ENCODE assay signal across 10 cellular contexts in the genomic region with DNA sequence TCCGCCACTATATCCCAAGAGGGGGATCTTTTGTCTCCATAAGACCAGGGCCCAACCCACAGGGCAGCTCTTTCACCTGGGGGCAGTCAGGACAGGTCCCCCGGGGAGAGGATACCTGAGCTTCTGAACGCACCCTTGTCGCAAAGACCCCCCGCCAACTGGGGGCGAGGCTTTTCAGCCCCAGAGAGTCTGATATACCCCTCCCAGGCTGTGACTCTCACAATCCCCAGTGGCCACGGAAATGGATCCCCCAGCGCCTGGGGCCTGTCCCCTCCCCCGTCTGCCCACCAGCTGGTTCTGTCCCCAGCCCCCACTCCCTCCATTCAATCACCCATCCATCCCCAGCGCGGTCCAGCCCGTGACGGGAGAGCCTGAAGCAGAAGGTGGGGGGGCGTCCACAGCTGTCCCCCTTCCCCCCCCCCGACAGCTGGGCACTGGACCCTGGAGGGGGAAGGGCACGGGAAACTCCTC. TPM values are rescaled to one million over a fixed set of nuclear protein-coding genes. Genes with fewer than 3 reads are reported as not detected.
DNase-seq lines count a peak whose midpoint lies in the region; ATAC-seq and TF ChIP-seq lines count a peak whose summit lies in the region.
"Had no signal": no experiment of that assay in that cellular context is flagged by ENCODE, and none has a peak within 500 bp of the region (broad histone marks: within the 10 kb centered on the region; RNA-seq: fewer than 3 reads in every experiment).

No MANE protein-coding gene starts in this region.

- no peaks in the 10 kb centered on the region for H3K36me3 ChIP-seq in duodenal mucosa (ENCODE audit: control insufficient read depth in 1 of 2, insufficient read depth in 2 of 2, low read length in 2 of 2)
- no peaks in the 10 kb centered on the region for H3K36me3 ChIP-seq in muscle layer of duodenum (ENCODE audit: control insufficient read depth in 1 of 2, insufficient read depth in 2 of 2, low read length in 2 of 2)

- peaks cover 9% of the 10 kb centered on the region for H3K27me3 Mint-ChIP-seq in IgD-negative memory B cell

- no peaks in the 10 kb centered on the region for H3K36me3 Mint-ChIP-seq in IgD-negative memory B cell

- H3K27ac ChIP-seq in 22Rv1 (peak overlapping the region; percentile 64), duodenal mucosa (ENCODE audit: low read depth, low read length) (peak overlapping the region; percentile 32), muscle layer of duodenum (ENCODE audit: low read length) (no peak overlapping the region)

- ATAC-seq in HG02610 (IDR thresholded peaks at IDR 0.05; ENCODE audit: unreplicated experiment): no peak

- H3K9me3 Mint-ChIP-seq in IgD-negative memory B cell: no peaks in the 10 kb centered on the region

- H3K4me1 ChIP-seq in duodenal mucosa (ENCODE audit: control insufficient read depth in 1 of 2, insufficient read depth in 2 of 2, low read length in 2 of 2): peaks cover 19 to 24% of the 10 kb centered on the region in 2 donors
- H3K4me1 ChIP-seq in muscle layer of duodenum (ENCODE audit: control insufficient read depth in 1 of 2, insufficient read depth in 2 of 2, low read length in 2 of 2): peaks cover 0 to 6% of the 10 kb centered on the region in 2 donors

- H3K4me1 Mint-ChIP-seq in IgD-negative memory B cell: peaks cover 0 to 5% (median 5%) of the 10 kb centered on the region in 3 donors

- H3K27ac Mint-ChIP-seq in IgD-negative memory B cell: no peak overlapping the region

- DNase-seq in NCI-H187 (lab: John Stamatoyannopoulos, UW): no peak
- DNase-seq in ureter (ENCODE audit: low spot score): no peak
- DNase-seq in HuH-7 (ENCODE audit: low spot score): no peak

- H3K9me3 ChIP-seq in duodenal mucosa (ENCODE audit: control insufficient read depth in 1 of 2, low read length in 2 of 2) (no peaks in the 10 kb centered on the region), muscle layer of duodenum (ENCODE audit: control insufficient read depth in 1 of 2, low read length in 2 of 2) (no peaks in the 10 kb centered on the region)

- TF ChIP-seq CTCF in 22Rv1 (IDR thresholded peaks at IDR 0.05): no peak

- H3K27me3 ChIP-seq in duodenal mucosa (ENCODE audit: control insufficient read depth in 1 of 2, insufficient read depth in 2 of 2, low read length in 2 of 2): no peaks in the 10 kb centered on the region
- no peaks in the 10 kb centered on the region for H3K27me3 ChIP-seq in muscle layer of duodenum (ENCODE audit: low read depth, low read length)

- peak overlapping the region; percentile 70 to 74 for H3K4me3 ChIP-seq in duodenal mucosa (ENCODE audit: low read depth in 1 of 2, low read length in 2 of 2)
- H3K4me3 ChIP-seq in muscle layer of duodenum (ENCODE audit: low read depth in 1 of 2, low read length in 2 of 2): peak overlapping the region; percentile 57 to 86

- peak overlapping the region; percentile 49 to 81 (median 72) for H3K4me3 Mint-ChIP-seq in IgD-negative memory B cell

- peak overlapping the region; percentile 54 to 65 for H3K9ac ChIP-seq in duodenal mucosa (ENCODE audit: low read depth in 1 of 2, low read length in 2 of 2)

RNA-seq across cellular contexts. Expression of a gene that starts 0.9 kb away (rescaled TPM):
- polyA plus RNA-seq in IgD-negative memory B cell: 1.6 TPM
- total RNA-seq in ureter: 125 TPM

RNA-seq across cellular contexts. Expression of a gene that starts 22.0 kb away (rescaled TPM):
- not detected for polyA plus RNA-seq in IgD-negative memory B cell
- not detected for total RNA-seq in ureter
- total RNA-seq: dermis microvascular lymphatic vessel endothelial cell, M059J had no signal

RNA-seq across cellular contexts. Expression of a gene that starts 34.5 kb away (rescaled TPM):
- not detected for polyA plus RNA-seq in IgD-negative memory B cell
- not detected for total RNA-seq in ureter
- total RNA-seq: dermis microvascular lymphatic vessel endothelial cell, M059J had no signal
